In the genomic region with DNA sequence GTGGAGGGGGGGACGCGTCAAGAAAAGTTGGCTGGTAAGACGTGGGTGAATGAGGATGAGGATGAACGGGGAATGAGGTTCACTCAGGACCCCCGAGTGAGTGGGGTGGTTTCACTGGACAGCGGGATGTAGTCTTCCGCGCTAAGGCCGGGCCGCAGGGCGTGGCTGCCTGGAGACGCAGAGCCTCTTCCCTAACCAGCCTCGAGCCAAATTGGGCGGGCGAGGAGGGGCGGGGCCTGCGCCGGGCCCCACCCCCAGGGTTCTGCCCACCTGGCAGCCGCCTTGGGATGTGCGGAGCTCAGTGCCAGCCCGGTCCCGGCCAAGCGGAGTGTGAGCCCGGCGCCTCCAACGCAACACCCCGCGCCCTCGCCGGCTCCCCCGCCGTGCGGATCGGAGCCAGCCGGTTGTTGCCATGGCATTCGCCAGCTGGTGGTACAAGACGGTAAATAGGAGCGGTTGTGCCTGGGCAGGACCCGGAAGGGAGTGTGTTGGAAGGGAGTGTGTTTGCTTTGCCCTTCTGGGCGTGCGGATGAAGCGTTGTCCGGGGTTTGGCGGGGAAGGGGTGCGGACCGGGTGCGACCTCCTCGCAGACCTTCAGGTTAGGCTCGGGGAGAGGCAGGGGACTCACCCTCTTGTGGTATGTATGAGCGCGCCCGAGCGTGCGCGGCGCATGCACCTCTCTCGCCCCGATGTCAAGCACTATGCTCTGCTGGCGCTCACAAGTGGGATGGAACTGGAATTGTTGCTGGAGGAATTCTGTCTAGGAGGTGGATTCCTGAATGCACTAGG, we compare ENCODE assay signal across 8 cellular contexts. TPM values are rescaled to one million over a fixed set of nuclear protein-coding genes. Genes with fewer than 3 reads are reported as not detected.
DNase-seq lines count a peak whose midpoint lies in the region; ATAC-seq and TF ChIP-seq lines count a peak whose summit lies in the region.

No MANE protein-coding gene starts in this region.

- CTCF ChIA-PET in mammary epithelial cell (lab: Charles Lee; ENCODE audit: low non-redundant PET): no interaction called here

- H3K4me1 Mint-ChIP-seq in immature natural killer cell: peaks cover 71 to 88% of the 10 kb centered on the region in 2 donors

- H4K20me1 ChIP-seq in mammary epithelial cell (ENCODE audit: insufficient read depth, low read length): no peaks in the 10 kb centered on the region

- H3K4me1 ChIP-seq in mammary epithelial cell (ENCODE audit: insufficient read depth, low read length) (peaks cover 33% of the 10 kb centered on the region), spleen (peaks cover 3 to 67% (median 30%) of the 10 kb centered on the region in 6 donors)

- H3K36me3 Mint-ChIP-seq in immature natural killer cell: no peaks in the 10 kb centered on the region

- H3K4me3 ChIP-seq in WERI-Rb-1 (ENCODE audit: low read depth, low read length) (peak overlapping the region; percentile 88), mammary epithelial cell (replicated peaks in 1 of 3; ENCODE audit: insufficient read depth in 1 of 3, low read depth in 2 of 3, low read length in 3 of 3) (peak overlapping the region; percentile 80 to 99 (median 94)), spleen (peak overlapping the region; percentile 80 to 98 (median 91))

- intact Hi-C loops in mammary epithelial cell (cut with micrococcal nuclease): loop anchor here (1.0 to 5.0 kb wide), 5 partner anchors 24 to 55 kb away; no protein-coding TSS in a partner anchor
- intact Hi-C loops in spleen (cut with DNase I; ENCODE audit: low total_unique reads): no loop called here

- peak overlapping the region; percentile 97 for H3K9ac ChIP-seq in mammary epithelial cell (ENCODE audit: insufficient read depth, low read length)

- 0% methylated on average over 22 of the region's 59 CpGs for WGBS in mammary epithelial cell (ENCODE audit: low coverage, missing lambda C conversion rate)
- WGBS in spleen, 5 donors: 0 to 2% (median 0%) methylated on average over 52 to 59 of the region's 59 CpGs

- in situ Hi-C loops in mammary epithelial cell (cut with MboI; ENCODE audit: low sequenced_read_pairs in 2 of 2): loop anchor here in 1 of 2 donors (10.0 kb wide), 1 partner anchor 48 kb away; no protein-coding TSS in a partner anchor

- peak; percentile 59 for ATAC-seq in HG02970 (IDR thresholded peaks at IDR 0.05; ENCODE audit: low FRiP score, unreplicated experiment)

- H3K27ac ChIP-seq in WERI-Rb-1 (peak overlapping the region; percentile 6; the same call in 1 of the 2 replicates), mammary epithelial cell (ENCODE audit: insufficient read depth, low read depth, low read length) (peak overlapping the region; percentile 96), spleen (peak overlapping the region; percentile 94 to 99 (median 98))

- H3K4me3 Mint-ChIP-seq in immature natural killer cell: peak overlapping the region; percentile 95 to 99 (median 97)

- TF ChIP-seq CTCF in WERI-Rb-1 (IDR thresholded peaks at IDR 0.05; ENCODE audit: low read depth, low read length) (no peak), mammary epithelial cell (conservative IDR thresholded peaks at IDR 0.05 in 1 of 2, IDR thresholded peaks at IDR 0.05 in 1 of 2; ENCODE audit: extremely low read depth in 1 of 2, insufficient read depth in 1 of 2, low read depth in 1 of 2, low read length in 2 of 2) (peak in 1 of 2 donors; percentile 6), spleen (IDR thresholded peaks at IDR 0.05 in 8 of 11, conservative IDR thresholded peaks at IDR 0.05 in 3 of 11) (peak in 1 of 11 experiments; percentile 3)

- H3K4me2 ChIP-seq in mammary epithelial cell (ENCODE audit: insufficient read depth, low read depth, low read length): peak overlapping the region; percentile 93

- H2AFZ ChIP-seq in mammary epithelial cell (ENCODE audit: low read depth, low read length): peak overlapping the region; percentile 72

- peaks cover 17 to 27% (median 22%) of the 10 kb centered on the region in 3 donors for H3K27me3 Mint-ChIP-seq in immature natural killer cell (ENCODE audit: low read depth in 3 of 3)

- H3K27ac Mint-ChIP-seq in immature natural killer cell: peak overlapping the region; percentile 94 to 98 (median 98)

- dilution Hi-C loops in mammary epithelial cell (cut with HindIII; ENCODE audit: low sequenced_read_pairs): no loop called here

- TSS peak; percentile 52 for BruUV-seq in mammary epithelial cell (replicated peaks; lab: Mats Ljungman, UMichigan)

- peak in 2 of 3 donors; percentile 42 to 71 for TF ChIP-seq POLR2A in spleen (IDR thresholded peaks at IDR 0.05)

- no peaks in the 10 kb centered on the region for H3K9me3 ChIP-seq in WERI-Rb-1 (ENCODE audit: severe bottlenecking)
- H3K9me3 ChIP-seq in mammary epithelial cell (replicated peaks; ENCODE audit: insufficient read depth, low read length): no peaks in the 10 kb centered on the region
- H3K9me3 ChIP-seq in spleen: no peaks in the 10 kb centered on the region

- peaks cover 50% of the 10 kb centered on the region for H3K79me2 ChIP-seq in mammary epithelial cell (ENCODE audit: insufficient read depth, low read length)

- H3K27me3 ChIP-seq in WERI-Rb-1 (ENCODE audit: insufficient read depth, low read depth, severe bottlenecking) (no peaks in the 10 kb centered on the region), mammary epithelial cell (ENCODE audit: insufficient read depth, low read length) (no peaks in the 10 kb centered on the region), spleen (replicated peaks in 1 of 7) (no peaks in the 10 kb centered on the region)

- DNase-seq in SIG-M5 treated with dmso at 0.1 percent for 504 hours (lab: John Stamatoyannopoulos, UW; ENCODE audit: unreplicated experiment) (peak; percentile 80), SIG-M5 (lab: John Stamatoyannopoulos, UW) (no peak), NCI-H1930 (lab: John Stamatoyannopoulos, UW) (peak; percentile 35 to 68), WERI-Rb-1 (peak; percentile 81), mammary epithelial cell (peak; percentile 94), immature natural killer cell (peak; percentile 81 to 86 (median 84)), spleen (peak; percentile 98)

- H3K36me3 ChIP-seq in WERI-Rb-1 (no peaks in the 10 kb centered on the region), mammary epithelial cell (ENCODE audit: insufficient read depth, low read length) (no peaks in the 10 kb centered on the region), spleen (no peaks in the 10 kb centered on the region)

- no peaks in the 10 kb centered on the region for H3K9me3 Mint-ChIP-seq in immature natural killer cell

RNA-seq across cellular contexts. Expression of gene CAST, which starts 0.7 kb away (rescaled TPM):
- total RNA-seq in mammary epithelial cell: 100 to 1,000 TPM; 397 to 459 TPM
- polyA plus RNA-seq in mammary epithelial cell: 339 TPM
- 359 TPM for polyA minus RNA-seq in mammary epithelial cell
- 100 to 1,000 TPM in 1 of 3 donors, 10 to 100 TPM in 2; 24.0 to 133 (median 59.9) TPM for polyA plus RNA-seq in immature natural killer cell
- 100 to 1,000 TPM; 158 to 233 (median 197) TPM for total RNA-seq in spleen
- polyA plus RNA-seq in spleen: 10 to 100 TPM; 30.0 to 48.3 (median 30.4) TPM

Comparison
In these comparisons a context has a peak if more than half of its experiments do, and no peak if none do; other contexts are left out.
1. H3K27ac ChIP-seq: peak in every context shown above with its lines; median percentile 98 in spleen; 96 in mammary epithelial cell; 6 in WERI-Rb-1.